20 cellular contexts compared by ENCODE assay signal in the genomic region with DNA sequence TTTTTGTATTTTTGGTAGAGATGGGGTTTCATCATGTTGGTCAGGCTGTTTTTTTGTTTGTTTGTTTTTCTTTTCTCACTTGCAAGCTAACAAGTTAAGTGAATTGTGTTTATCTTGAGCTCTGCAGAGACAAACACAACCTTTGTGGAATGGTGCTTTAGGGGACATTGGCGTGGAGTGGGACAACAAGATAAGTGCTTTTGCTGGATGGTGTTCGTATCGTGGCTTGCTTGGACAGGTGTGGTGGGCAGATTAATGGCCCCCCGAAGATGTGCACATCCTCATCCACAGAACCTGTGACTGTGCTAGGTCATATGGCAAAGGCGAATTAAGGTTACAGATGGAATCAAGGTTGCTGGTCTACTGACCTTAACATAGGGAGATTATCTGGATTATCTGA. TPM values are rescaled to one million over a fixed set of nuclear protein-coding genes. Genes with fewer than 3 reads are reported as not detected.
DNase-seq lines count a peak whose midpoint lies in the region; ATAC-seq and TF ChIP-seq lines count a peak whose summit lies in the region.
"Had no signal": no experiment of that assay in that cellular context is flagged by ENCODE, and none has a peak within 500 bp of the region (broad histone marks: within the 10 kb centered on the region; RNA-seq: fewer than 3 reads in every experiment).

No MANE protein-coding gene starts in this region.

- H3K4me1 Mint-ChIP-seq in T-cell (peaks cover 41 to 76% (median 75%) of the 10 kb centered on the region in 3 donors), glutamatergic neuron (ENCODE audit: low read depth, unreplicated experiment) (peaks cover 61% of the 10 kb centered on the region)

- H3K27me3 ChIP-seq in sigmoid colon, result no peaks in the 10 kb centered on the region
- H3K27me3 ChIP-seq: ovary, SJSA1, thyroid gland had no signal

- peak overlapping the region; percentile 89 to 94 for H3K27ac Mint-ChIP-seq in T-cell
- H3K27ac Mint-ChIP-seq in glutamatergic neuron (ENCODE audit: unreplicated experiment), result peak overlapping the region; percentile 67

- no peak for ATAC-seq in T-cell (replicated peaks in 1 of 4)
- ATAC-seq: activated naive CD4-positive, alpha-beta T cell treated with anti-CD3 and anti-CD28 coated beads, Interleukin-2, amount 50 U/mL, for 72 hours; left cardiac atrium had no signal

- H3K27ac ChIP-seq in sigmoid colon, result peak overlapping the region in 3 of 4 donors; percentile 73 to 92 (median 87)
- H3K27ac ChIP-seq: 22Rv1, ovary, SJSA1, thyroid gland had no signal

- TF ChIP-seq POLR2A in sigmoid colon (IDR thresholded peaks at IDR 0.05), result no peak

- no peaks in the 10 kb centered on the region for H3K9me3 ChIP-seq in sigmoid colon
- H3K9me3 ChIP-seq: ovary, SJSA1, thyroid gland had no signal

- H3K27me3 Mint-ChIP-seq in T-cell, result no peaks in the 10 kb centered on the region
- H3K27me3 Mint-ChIP-seq in glutamatergic neuron (ENCODE audit: unreplicated experiment), result peaks cover 11% of the 10 kb centered on the region
- H3K27me3 Mint-ChIP-seq: brain had no signal

- H3K4me3 ChIP-seq in sigmoid colon, result no peak overlapping the region
- H3K4me3 ChIP-seq: ovary, SJSA1, thyroid gland had no signal

- TF ChIP-seq CTCF in glutamatergic neuron (IDR thresholded peaks at IDR 0.05; ENCODE audit: partially characterized antibody, unreplicated experiment), result no peak
- TF ChIP-seq CTCF in sigmoid colon (IDR thresholded peaks at IDR 0.05), result no peak

- TF ChIP-seq EP300 in sigmoid colon (IDR thresholded peaks at IDR 0.05), result no peak

- H3K36me3 Mint-ChIP-seq in T-cell (peaks cover 14% of the 10 kb centered on the region), glutamatergic neuron (ENCODE audit: unreplicated experiment) (peaks cover 7% of the 10 kb centered on the region)

- H3K4me3 Mint-ChIP-seq in T-cell (peak overlapping the region; percentile 60 to 86 (median 65)), glutamatergic neuron (ENCODE audit: unreplicated experiment) (peak overlapping the region; percentile 70)

- DNase-seq in NCI-H82 (lab: John Stamatoyannopoulos, UW), result peak; percentile 87
- no peak for DNase-seq in NCI-H82 treated with DMSO at 0.1 percent for 48 hours (lab: John Stamatoyannopoulos, UW; ENCODE audit: unreplicated experiment)
- no peak for DNase-seq in T-cell
- DNase-seq in glutamatergic neuron, result no peak
- peak; percentile 6 for DNase-seq in sigmoid colon
- DNase-seq in DMS153 treated with DMSO at 0.1 percent for 48 hours (lab: John Stamatoyannopoulos, UW; ENCODE audit: unreplicated experiment), result no peak
- no peak for DNase-seq in NCI-H2081 treated with DMSO at 0.1 percent for 48 hours (lab: John Stamatoyannopoulos, UW)
- no peak for DNase-seq in islet precursor cell
- DNase-seq: DMS79 treated with DMSO at 0.1 percent for 48 hours; foreskin fibroblast; left cardiac atrium; NCI-H1417; NCI-H748 treated with DMSO at 0.1 percent for 48 hours; stimulated activated CD4-positive, alpha-beta T cell treated with anti-CD3 and anti-CD28 coated beads, Interleukin-4, amount 100 ng/mL, for 24 hours; thyroid gland had no signal

- WGBS in sigmoid colon, 2 donors, result 22 to 74% methylated on average over 5 of the region's 5 CpGs

- H3K36me3 ChIP-seq in sigmoid colon, result peaks cover 0 to 25% (median 10%) of the 10 kb centered on the region in 4 donors
- H3K36me3 ChIP-seq: ovary had no signal

- H3K9me3 Mint-ChIP-seq in T-cell (no peaks in the 10 kb centered on the region), glutamatergic neuron (ENCODE audit: unreplicated experiment) (peaks cover 17% of the 10 kb centered on the region)
- H3K9me3 Mint-ChIP-seq: activated naive CD4-positive, alpha-beta T cell treated with anti-CD3 and anti-CD28 coated beads, Interleukin-2, amount 50 U/mL, for 72 hours; brain had no signal

- H3K4me1 ChIP-seq in sigmoid colon, result peaks cover 0 to 100% (median 97%) of the 10 kb centered on the region in 4 donors

- POLR2A ChIA-PET in T-cell (lab: Charles Lee), result no interaction called here

- CTCF ChIA-PET in T-cell (lab: Charles Lee), result no interaction called here

- intact Hi-C loops in sigmoid colon (cut with DNase I), result no loop called here

RNA-seq across cellular contexts. Expression of a gene that starts 7.0 kb away (rescaled TPM):
- total RNA-seq in T-cell (100 to 1,000 TPM in 2 of 5 donors, 10 to 100 TPM in 3; 87.9 to 113 (median 98.3) TPM), glutamatergic neuron (ENCODE audit: unreplicated experiment) (120 TPM), sigmoid colon (10 to 100 TPM; 32.9 to 87.5 (median 57.3) TPM)
- 100 to 1,000 TPM in 1 of 3 donors, 10 to 100 TPM in 2; 15.6 to 141 (median 35.4) TPM for polyA plus RNA-seq in sigmoid colon

Comparison
In these comparisons a context has a peak if more than half of its experiments do, and no peak if none do; other contexts are left out.
1. DNase-seq: peak in NCI-H82 (single experiment) and sigmoid colon (single experiment); none in NCI-H82 treated with DMSO at 0.1 percent for 48 hours (single experiment), T-cell (0 of 34), glutamatergic neuron (single experiment), DMS153 treated with DMSO at 0.1 percent for 48 hours (single experiment), NCI-H2081 treated with DMSO at 0.1 percent for 48 hours (single experiment) and islet precursor cell (single experiment).